ENCODE assay signal across 23 cellular contexts in the genomic region with DNA sequence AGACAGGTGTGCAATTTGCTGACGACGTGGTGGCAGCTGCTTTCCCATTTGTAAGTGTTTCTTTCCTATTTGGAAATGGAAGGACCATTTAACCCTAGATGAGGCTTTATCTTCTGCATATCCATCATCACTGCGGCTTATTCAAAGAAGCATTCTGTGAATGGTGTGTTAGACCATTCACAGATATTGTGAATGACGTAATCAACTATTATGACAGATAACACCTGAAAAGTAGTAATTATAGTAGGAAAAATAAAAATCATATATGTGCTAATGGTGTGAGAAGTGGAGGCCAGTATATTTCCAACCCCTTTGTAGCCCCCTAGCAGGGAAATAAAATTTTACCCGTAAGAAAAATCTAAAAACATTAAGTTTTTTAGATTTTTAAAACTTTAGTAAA.
DNase-seq lines count a peak whose midpoint lies in the region; ATAC-seq and TF ChIP-seq lines count a peak whose summit lies in the region.
"Had no signal": no experiment of that assay in that cellular context is flagged by ENCODE, and none has a peak within 500 bp of the region (broad histone marks: within the 10 kb centered on the region; RNA-seq: fewer than 3 reads in every experiment).

No MANE protein-coding gene starts in this region.

- H3K14ac ChIP-seq in IMR-90 (replicated peaks; ENCODE audit: low read depth, low read length): no peak overlapping the region

- peak overlapping the region; percentile 70; the same call in 1 of the 2 replicates for H3K18ac ChIP-seq in IMR-90 (ENCODE audit: low read depth, low read length)

- H3K4me3 Mint-ChIP-seq in effector memory CD8-positive, alpha-beta T cell: no peak overlapping the region
- H3K4me3 Mint-ChIP-seq: CD14-positive monocyte; CD4-positive, alpha-beta memory T cell; CD4-positive, CD25-positive, alpha-beta regulatory T cell; CD8-positive, alpha-beta memory T cell had no signal

- H3K4me1 Mint-ChIP-seq in effector memory CD8-positive, alpha-beta T cell (ENCODE audit: low read depth in 2 of 2): peaks cover 0 to 6% of the 10 kb centered on the region in 2 donors
- H3K4me1 Mint-ChIP-seq: CD14-positive monocyte; CD4-positive, CD25-positive, alpha-beta regulatory T cell; CD8-positive, alpha-beta memory T cell had no signal

- H3K27me3 ChIP-seq in IMR-90 (ENCODE audit: control insufficient read depth, insufficient read depth, low read length): no peaks in the 10 kb centered on the region
- H3K27me3 ChIP-seq: BE2C, BLaER1 had no signal

- peak overlapping the region; percentile 17; the same call in 1 of the 2 replicates for H4K5ac ChIP-seq in IMR-90 (ENCODE audit: low read depth, low read length)

- no TSS peak for BruUV-seq in IMR-90 (replicated peaks; lab: Mats Ljungman, UMichigan)

- H4K8ac ChIP-seq in IMR-90 (ENCODE audit: low read depth in 2 of 2, low read length in 2 of 2): no peak overlapping the region

- no peak overlapping the region for H2AFZ ChIP-seq in IMR-90 (replicated peaks; ENCODE audit: low read length, poor library complexity)

- DNase-seq in IMR-90 (no peak), NCI-H146 treated with DMSO at 0.1 percent for 48 hours (lab: John Stamatoyannopoulos, UW; ENCODE audit: unreplicated experiment) (peak; percentile 22), OCI-M2 (lab: John Stamatoyannopoulos, UW; ENCODE audit: unreplicated experiment) (no peak)
- no peak for DNase-seq in effector memory CD8-positive, alpha-beta T cell
- DNase-seq: 8988T; ACHN; BE2C; C1 segment of cervical spinal cord; CD4-positive, alpha-beta memory T cell; CD4-positive, CD25-positive, alpha-beta regulatory T cell; CD8-positive, alpha-beta memory T cell; COR-L47; DMS 273 treated with DMSO at 0.1 percent for 48 hours; DMS153; DMS53; DMS79; DND-41; EL; GDM1 had no signal

- no peak overlapping the region for H2BK20ac ChIP-seq in IMR-90 (ENCODE audit: low read depth, low read length)

- no peak for ATAC-seq in IMR-90 (ENCODE audit: low read depth)
- no peak for ATAC-seq in effector memory CD8-positive, alpha-beta T cell (replicated peaks)
- ATAC-seq: GM12878 had no signal

- TF ChIP-seq POLR2A in IMR-90 (IDR thresholded peaks at IDR 0.05; ENCODE audit: low read depth, low read length): no peak

- CTCF ChIA-PET in HEK293 (lab: Yijun Ruan, JAX): interaction anchor here (0.6 kb wide), 1 partner anchor 478 kb away, joined by 4 read pairs; no protein-coding TSS in a partner anchor
- CTCF ChIA-PET in IMR-90 (lab: Yijun Ruan, JAX): interaction anchor here (0.6 kb wide), 1 partner anchor 318 kb away, joined by 3 read pairs; no protein-coding TSS in a partner anchor

- TF ChIP-seq RAD21 in IMR-90 (IDR thresholded peaks at IDR 0.05; ENCODE audit: low read length): no peak

- H3K23ac ChIP-seq in IMR-90 (ENCODE audit: low read depth, low read length): no peak overlapping the region

- dilution Hi-C loops in IMR-90 (cut with HindIII; ENCODE audit: low sequenced_read_pairs, unreplicated experiment): no loop called here

- no peak overlapping the region for H3K4me3 ChIP-seq in HEK293 (ENCODE audit: low read depth, low read length)
- H3K4me3 ChIP-seq in IMR-90 (ENCODE audit: insufficient read depth, low read depth, low read length): no peak overlapping the region
- H3K4me3 ChIP-seq: BLaER1, GM12878 had no signal

- H4K91ac ChIP-seq in IMR-90 (ENCODE audit: insufficient read depth, low read depth, low read length): no peak overlapping the region

- H3K9me3 ChIP-seq in HEK293 (ENCODE audit: control insufficient read depth, insufficient read depth, low read depth, low read length) (no peaks in the 10 kb centered on the region), IMR-90 (ENCODE audit: control insufficient read depth, insufficient read depth, low read length) (no peaks in the 10 kb centered on the region)
- H3K9me3 ChIP-seq: BE2C, BLaER1 had no signal

- no peak overlapping the region for H2BK5ac ChIP-seq in IMR-90 (ENCODE audit: low read depth, low read length, poor library complexity, severe bottlenecking)

- H2AK5ac ChIP-seq in IMR-90 (ENCODE audit: low read depth, low read length): no peak overlapping the region

- H3K27me3 Mint-ChIP-seq in effector memory CD8-positive, alpha-beta T cell: peaks cover 28 to 32% of the 10 kb centered on the region in 2 donors

- no peaks in the 10 kb centered on the region for H3K36me3 ChIP-seq in HEK293 (ENCODE audit: control insufficient read depth in 2 of 2, insufficient read depth in 1 of 2, low read length in 2 of 2)
- H3K36me3 ChIP-seq in IMR-90 (ENCODE audit: control insufficient read depth, insufficient read depth, low read length): no peaks in the 10 kb centered on the region
- H3K36me3 ChIP-seq: BE2C, BLaER1 had no signal

- no peak overlapping the region for H3K4ac ChIP-seq in IMR-90 (ENCODE audit: low read depth, low read length)

- H3K36me3 Mint-ChIP-seq in effector memory CD8-positive, alpha-beta T cell (ENCODE audit: insufficient read depth): no peaks in the 10 kb centered on the region
- H3K36me3 Mint-ChIP-seq: CD14-positive monocyte; CD4-positive, alpha-beta memory T cell; CD4-positive, CD25-positive, alpha-beta regulatory T cell; CD8-positive, alpha-beta memory T cell had no signal

- H3K27ac Mint-ChIP-seq in effector memory CD8-positive, alpha-beta T cell: no peak overlapping the region
- H3K27ac Mint-ChIP-seq: CD14-positive monocyte; CD4-positive, alpha-beta memory T cell; CD4-positive, CD25-positive, alpha-beta regulatory T cell had no signal

- H3K9me3 Mint-ChIP-seq in effector memory CD8-positive, alpha-beta T cell: no peaks in the 10 kb centered on the region

- no peaks in the 10 kb centered on the region for H3K79me1 ChIP-seq in IMR-90 (ENCODE audit: low read depth in 1 of 2, low read length in 2 of 2)

- TF ChIP-seq CTCF in HEK293 (tag by site-specific recombination; IDR thresholded peaks at IDR 0.05) (no peak), IMR-90 (conservative IDR thresholded peaks at IDR 0.05; ENCODE audit: low read depth, low read length) (no peak)

- H3K56ac ChIP-seq in IMR-90 (ENCODE audit: extremely low read depth, insufficient read depth, low read length): no peak overlapping the region

- H3K27ac ChIP-seq in HEK293 (ENCODE audit: extremely low read depth, low read depth, low read length): no peak overlapping the region
- peak overlapping the region; percentile 56; the same call in 1 of the 2 replicates for H3K27ac ChIP-seq in IMR-90 (ENCODE audit: insufficient read depth, low read length)
- H3K27ac ChIP-seq: BLaER1 had no signal

- intact Hi-C loops in IMR-90 (cut with micrococcal nuclease): no loop called here

- H3K9ac ChIP-seq in IMR-90 (ENCODE audit: low read depth, low read length): no peak overlapping the region
- H3K9ac ChIP-seq: BLaER1 had no signal

- H3K4me1 ChIP-seq in HEK293 (ENCODE audit: control insufficient read depth, insufficient read depth, low read length): no peaks in the 10 kb centered on the region
- H3K4me1 ChIP-seq in IMR-90 (ENCODE audit: control insufficient read depth, insufficient read depth, low read length): peaks cover 5% of the 10 kb centered on the region; the same call in 1 of the 2 replicates
- H3K4me1 ChIP-seq: BE2C, BLaER1 had no signal

- POLR2A ChIA-PET in HEK293 (lab: Yijun Ruan, JAX): no interaction called here
- POLR2A ChIA-PET in IMR-90 (lab: Charles Lee; ENCODE audit: unreplicated experiment): no interaction called here

- no peak overlapping the region for H2AK9ac ChIP-seq in IMR-90 (replicated peaks; ENCODE audit: low read depth, low read length, poor library complexity)

- in situ Hi-C loops in IMR-90 (cut with MboI; ENCODE audit: low sequenced_read_pairs): no loop called here

- H2BK15ac ChIP-seq in IMR-90 (ENCODE audit: low read depth, low read length): no peak overlapping the region

- no peaks in the 10 kb centered on the region for H4K20me1 ChIP-seq in IMR-90 (ENCODE audit: insufficient read depth, low read length)
- H4K20me1 ChIP-seq: BLaER1 had no signal

- H3K4me2 ChIP-seq in IMR-90 (ENCODE audit: low read depth, low read length): no peak overlapping the region
- H3K4me2 ChIP-seq: BLaER1 had no signal

- no peak overlapping the region for H2BK120ac ChIP-seq in IMR-90 (ENCODE audit: low read depth, low read length)

- H3K9me1 ChIP-seq in IMR-90 (ENCODE audit: insufficient read depth, low read length): no peaks in the 10 kb centered on the region

- no CpG with 5 or more reads among the region's 5 CpGs for WGBS in IMR-90 (ENCODE audit: extremely low coverage in 2 of 2, insufficient read length in 1 of 2), 2 experiments

TF ChIP-seq in HEK293, 187 proteins besides CTCF, POLR2A, EP300 and RAD21:
- TF ChIP-seq SP2 (tag by site-specific recombination; IDR thresholded peaks at IDR 0.05): no peak
- TF ChIP-seq, protein P1, sequence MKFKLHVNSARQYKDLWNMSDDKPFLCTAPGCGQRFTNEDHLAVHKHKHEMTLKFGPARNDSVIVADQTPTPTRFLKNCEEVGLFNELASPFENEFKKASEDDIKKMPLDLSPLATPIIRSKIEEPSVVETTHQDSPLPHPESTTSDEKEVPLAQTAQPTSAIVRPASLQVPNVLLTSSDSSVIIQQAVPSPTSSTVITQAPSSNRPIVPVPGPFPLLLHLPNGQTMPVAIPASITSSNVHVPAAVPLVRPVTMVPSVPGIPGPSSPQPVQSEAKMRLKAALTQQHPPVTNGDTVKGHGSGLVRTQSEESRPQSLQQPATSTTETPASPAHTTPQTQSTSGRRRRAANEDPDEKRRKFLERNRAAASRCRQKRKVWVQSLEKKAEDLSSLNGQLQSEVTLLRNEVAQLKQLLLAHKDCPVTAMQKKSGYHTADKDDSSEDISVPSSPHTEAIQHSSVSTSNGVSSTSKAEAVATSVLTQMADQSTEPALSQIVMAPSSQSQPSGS (tag by site-specific recombination; IDR thresholded peaks at IDR 0.05; ENCODE audit: low read depth): peak; percentile 51; the same call in 1 of the 2 replicates

TF ChIP-seq in IMR-90, 13 proteins besides CTCF, POLR2A, EP300 and RAD21:
- no peak for TF ChIP-seq SMC3 (IDR thresholded peaks at IDR 0.05; ENCODE audit: low read depth, low read length)
